ENCODE assay signal across 8 cellular contexts in the genomic region with DNA sequence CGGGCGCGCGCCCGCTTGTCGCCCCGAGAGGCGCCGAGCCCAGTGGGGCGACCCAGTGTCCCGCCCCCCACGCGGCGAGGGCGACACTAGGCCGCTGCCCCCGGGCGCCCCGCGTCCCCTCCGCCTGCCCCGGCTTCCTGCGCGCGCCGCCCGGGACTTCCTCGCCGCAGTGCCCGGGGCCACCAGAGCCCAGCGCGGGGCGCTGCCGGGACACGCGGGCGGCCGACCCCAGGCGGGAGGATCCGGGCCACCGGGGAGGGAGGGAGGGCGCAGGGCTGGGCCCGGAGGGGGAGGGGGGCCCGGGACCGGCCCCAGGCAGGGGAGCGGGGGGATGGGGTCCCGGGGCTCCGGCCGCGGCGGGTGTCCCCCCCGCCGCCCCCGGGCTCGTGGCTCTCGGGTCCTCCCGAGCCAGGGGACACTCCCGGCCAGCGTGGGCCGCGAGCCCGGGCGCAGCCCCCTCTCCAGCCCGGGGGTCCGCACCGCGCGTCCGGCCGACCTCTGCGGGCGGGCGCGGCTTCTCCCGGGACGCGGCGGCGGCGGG. TPM values are rescaled to one million over a fixed set of nuclear protein-coding genes. Genes with fewer than 3 reads are reported as not detected.
DNase-seq lines count a peak whose midpoint lies in the region; ATAC-seq and TF ChIP-seq lines count a peak whose summit lies in the region.

No MANE protein-coding gene starts in this region.

- DNase-seq in DND-41 (peak; percentile 64), NB4 (ENCODE audit: low read depth) (peak; percentile 82), activated T-cell treated with anti-CD3 and anti-CD28 coated beads for 48 hours (ENCODE audit: low read depth) (peak; percentile 54), fibroblast of lung (ENCODE audit: low read depth in 2 of 2) (peak; percentile 31 to 37), osteoblast (ENCODE audit: insufficient read length, low spot score, missing footprints) (peak; percentile 99), middle frontal gyrus (ENCODE audit: extremely low spot score, low spot score) (no peak), NCI-H187 treated with DMSO at 0.1 percent for 48 hours (lab: John Stamatoyannopoulos, UW) (no peak)

- H3K4me2 ChIP-seq in DND-41 (ENCODE audit: insufficient read depth, low read length) (peak overlapping the region; percentile 61), fibroblast of lung (ENCODE audit: extremely low read depth, insufficient read depth, low read length) (peak overlapping the region; percentile 71), osteoblast (ENCODE audit: insufficient read depth, low read length) (peak overlapping the region; percentile 57)

- no peak for TF ChIP-seq POLR2A in NB4 (IDR thresholded peaks at IDR 0.05; ENCODE audit: extremely low read depth, insufficient read length)

- no peak overlapping the region for H3K27ac ChIP-seq in DND-41 (ENCODE audit: low read length)
- H3K27ac ChIP-seq in fibroblast of lung (ENCODE audit: insufficient read depth, low read length): no peak overlapping the region
- H3K27ac ChIP-seq in osteoblast (ENCODE audit: low read depth, low read length): no peak overlapping the region

- H3K9ac ChIP-seq in DND-41 (ENCODE audit: low read depth, low read length): peak overlapping the region; percentile 73
- peak overlapping the region; percentile 66 for H3K9ac ChIP-seq in fibroblast of lung (ENCODE audit: insufficient read depth, low read length)

- H3K27me3 ChIP-seq in DND-41 (ENCODE audit: insufficient read depth, low read length, poor library complexity): no peaks in the 10 kb centered on the region
- H3K27me3 ChIP-seq in fibroblast of lung (ENCODE audit: control insufficient read depth, insufficient read depth, low read length): no peaks in the 10 kb centered on the region
- no peaks in the 10 kb centered on the region for H3K27me3 ChIP-seq in osteoblast (ENCODE audit: insufficient read depth, low read length)

- H4K20me1 ChIP-seq in DND-41 (ENCODE audit: insufficient read depth, low read length): peaks cover 30% of the 10 kb centered on the region
- H4K20me1 ChIP-seq in fibroblast of lung (ENCODE audit: control insufficient read depth, extremely low read depth, insufficient read depth, low read length): no peaks in the 10 kb centered on the region
- peaks cover 27% of the 10 kb centered on the region for H4K20me1 ChIP-seq in osteoblast (ENCODE audit: insufficient read depth, low read length)

- TF ChIP-seq CTCF in DND-41 (IDR thresholded peaks at IDR 0.05; ENCODE audit: borderline replicate concordance, extremely low read depth, low read length, poor library complexity, severe bottlenecking): peak; percentile 59
- TF ChIP-seq CTCF in NB4 (IDR thresholded peaks at IDR 0.05; ENCODE audit: low read depth, low read length): peak; percentile 11
- TF ChIP-seq CTCF in fibroblast of lung (conservative IDR thresholded peaks at IDR 0.05 in 1 of 2, IDR thresholded peaks at IDR 0.05 in 1 of 2; ENCODE audit: low read depth in 1 of 2, low read length in 2 of 2): peak in 1 of 2 donors; percentile 7
- TF ChIP-seq CTCF in osteoblast (IDR thresholded peaks at IDR 0.05; ENCODE audit: extremely low read depth, low read depth, low read length): no peak

- H3K79me2 ChIP-seq in DND-41 (ENCODE audit: insufficient read depth, low read length) (peaks cover 8% of the 10 kb centered on the region; the same call in 1 of the 2 replicates), fibroblast of lung (ENCODE audit: control insufficient read depth, insufficient read depth, low read length) (no peaks in the 10 kb centered on the region), osteoblast (ENCODE audit: insufficient read depth, low read length) (peaks cover 34% of the 10 kb centered on the region)

- H3K4me3 ChIP-seq in DND-41 (ENCODE audit: low read depth in 1 of 2, low read length in 2 of 2): peak overlapping the region in 1 of 2 experiments; percentile 76; a peak in 3 of 4 replicates
- no peak overlapping the region for H3K4me3 ChIP-seq in NB4 (ENCODE audit: low read depth, low read length)
- peak overlapping the region in 1 of 4 experiments; percentile 58 for H3K4me3 ChIP-seq in fibroblast of lung (replicated peaks in 1 of 4; ENCODE audit: control extremely low read depth in 1 of 4, insufficient read depth in 1 of 4, low read depth in 3 of 4, low read length in 4 of 4)
- peak overlapping the region; percentile 64 for H3K4me3 ChIP-seq in osteoblast (ENCODE audit: insufficient read depth, low read length)

- peak overlapping the region; percentile 51; the same call in 1 of the 2 replicates for H2AFZ ChIP-seq in DND-41 (ENCODE audit: low read depth, low read length)
- no peak overlapping the region for H2AFZ ChIP-seq in fibroblast of lung (ENCODE audit: low read length)
- no peak overlapping the region for H2AFZ ChIP-seq in osteoblast (ENCODE audit: low read length)

- H3K36me3 ChIP-seq in DND-41 (ENCODE audit: insufficient read depth, low read length) (no peaks in the 10 kb centered on the region), fibroblast of lung (ENCODE audit: control insufficient read depth, insufficient read depth, low read length) (no peaks in the 10 kb centered on the region), osteoblast (ENCODE audit: insufficient read depth, low read length) (no peaks in the 10 kb centered on the region)

- ATAC-seq in DND-41 (ENCODE audit: insufficient read depth, low read depth) (peak; percentile 82), GM21619 (IDR thresholded peaks at IDR 0.05; ENCODE audit: unreplicated experiment) (peak; percentile 43)

- H3K4me1 ChIP-seq in DND-41 (ENCODE audit: insufficient read depth, low read length) (peaks cover 27% of the 10 kb centered on the region), fibroblast of lung (ENCODE audit: control insufficient read depth, extremely low read depth, insufficient read depth, low read length) (no peaks in the 10 kb centered on the region), osteoblast (ENCODE audit: insufficient read depth, low read length) (peaks cover 7% of the 10 kb centered on the region)

- H3K9me3 ChIP-seq in DND-41 (ENCODE audit: insufficient read depth, low read length, severe bottlenecking) (no peaks in the 10 kb centered on the region), fibroblast of lung (ENCODE audit: control insufficient read depth, insufficient read depth, low read depth, low read length) (no peaks in the 10 kb centered on the region), osteoblast (ENCODE audit: low read depth, low read length) (no peaks in the 10 kb centered on the region)

RNA-seq across cellular contexts. Expression of a gene that starts 0.4 kb away (rescaled TPM):
- total RNA-seq in fibroblast of lung (14.1 and 15.9 TPM in 2 replicates), osteoblast (15.3 and 18.5 TPM in 2 replicates)
- polyA plus RNA-seq in fibroblast of lung: 1.5 and 1.6 TPM in 2 replicates
- polyA plus RNA-seq in fibroblast of lung (2012): 3.3 and 4.4 TPM in 2 replicates
- 1.7 and 1.9 TPM in 2 replicates for polyA minus RNA-seq in fibroblast of lung (ENCODE audit: low replicate concordance)

Comparison
In these comparisons a context has a peak if more than half of its experiments do, and no peak if none do; other contexts are left out.
1. DNase-seq: peak in DND-41 (single experiment), NB4 (single experiment), activated T-cell treated with anti-CD3 and anti-CD28 coated beads for 48 hours (single experiment), fibroblast of lung (2 of 2) and osteoblast (single experiment); none in middle frontal gyrus (single experiment) and NCI-H187 treated with DMSO at 0.1 percent for 48 hours (single experiment).
2. Peak in every context shown above with its lines, with median percentiles within 50 percentile points of each other: H3K4me2 ChIP-seq.